ENCODE assay signal across 13 cellular contexts in genomic region chr11:112223125-112223524, GRCh38. TPM values are rescaled to one million over a fixed set of nuclear protein-coding genes. Genes with fewer than 3 reads are reported as not detected.
DNase-seq lines count a peak whose midpoint lies in the region; ATAC-seq, FAIRE-seq and TF ChIP-seq lines count a peak whose summit lies in the region.
"Had no signal": no experiment of that assay in that cellular context is flagged by ENCODE, and none has a peak within 500 bp of the region (broad histone marks: within the 10 kb centered on the region; RNA-seq: fewer than 3 reads in every experiment).

No MANE protein-coding gene starts in this region.

- H3K9me1 ChIP-seq in IMR-90 (ENCODE audit: insufficient read depth, low read length) (no peaks in the 10 kb centered on the region; the same call in 1 of the 2 replicates), keratinocyte (ENCODE audit: control insufficient read depth, extremely low read depth, insufficient read depth, low read length) (peaks cover 2% of the 10 kb centered on the region)

- dilution Hi-C loops in IMR-90 (cut with HindIII; ENCODE audit: low sequenced_read_pairs, unreplicated experiment) = no loop called here
- dilution Hi-C loops in keratinocyte (cut with MboI; ENCODE audit: extremely low pct_ligation_motif_present, low sequenced_read_pairs) = no loop called here

- in situ Hi-C loops in IMR-90 (cut with MboI; ENCODE audit: low sequenced_read_pairs) = loop anchor here (5.0 to 25.0 kb wide), 4 partner anchors 59 to 1314 kb away; no protein-coding TSS in a partner anchor

- no peaks in the 10 kb centered on the region for H4K20me1 ChIP-seq in IMR-90 (ENCODE audit: insufficient read depth, low read length)
- no peaks in the 10 kb centered on the region for H4K20me1 ChIP-seq in keratinocyte (ENCODE audit: control insufficient read depth, extremely low read depth, insufficient read depth, low read length)

- FAIRE-seq in keratinocyte (lab: Jason Lieb, UNC) = peak; percentile 62
- FAIRE-seq: H54 had no signal

- no peaks in the 10 kb centered on the region for H3K9me3 ChIP-seq in IMR-90 (ENCODE audit: control insufficient read depth, insufficient read depth, low read length)
- H3K9me3 ChIP-seq in keratinocyte (ENCODE audit: control insufficient read depth, low read depth, low read length) = no peaks in the 10 kb centered on the region
- no peaks in the 10 kb centered on the region for H3K9me3 ChIP-seq in suprapubic skin

- H3K27ac ChIP-seq in IMR-90 (ENCODE audit: insufficient read depth, low read length) (no peak overlapping the region), keratinocyte (ENCODE audit: control insufficient read depth, insufficient read depth, low read length) (peak overlapping the region; percentile 37), suprapubic skin (peak overlapping the region; percentile 67)

- no peak overlapping the region for H3K14ac ChIP-seq in IMR-90 (replicated peaks; ENCODE audit: low read depth, low read length)

- TF ChIP-seq EP300 in suprapubic skin (IDR thresholded peaks at IDR 0.05) = no peak

- intact Hi-C loops in IMR-90 (cut with micrococcal nuclease) = loop anchor here (1.0 to 10.0 kb wide), 4 partner anchors 144 to 1066 kb away; partner anchors contain the start of genes ALG9, CFAP68 and FDXACB1

- POLR2A ChIA-PET in IMR-90 (lab: Charles Lee; ENCODE audit: unreplicated experiment) = no interaction called here

- H2AFZ ChIP-seq in IMR-90 (replicated peaks; ENCODE audit: low read length, poor library complexity) (no peak overlapping the region), keratinocyte (ENCODE audit: control insufficient read depth, low read length) (no peak overlapping the region)

- H3K4me1 ChIP-seq in IMR-90 (ENCODE audit: control insufficient read depth, insufficient read depth, low read length) = peaks cover 11% of the 10 kb centered on the region
- H3K4me1 ChIP-seq in keratinocyte (ENCODE audit: control insufficient read depth, extremely low read depth, insufficient read depth, low read length) = peaks cover 32% of the 10 kb centered on the region
- H3K4me1 ChIP-seq in suprapubic skin = peaks cover 30% of the 10 kb centered on the region

- H3K23ac ChIP-seq in IMR-90 (ENCODE audit: low read depth, low read length) = no peak overlapping the region

- peaks cover 17% of the 10 kb centered on the region for H3K79me2 ChIP-seq in keratinocyte (ENCODE audit: control insufficient read depth, insufficient read depth, low read length)

- H3K27me3 ChIP-seq in IMR-90 (ENCODE audit: control insufficient read depth, insufficient read depth, low read length) (no peaks in the 10 kb centered on the region), keratinocyte (ENCODE audit: control insufficient read depth, extremely low read depth, insufficient read depth, low read length) (no peaks in the 10 kb centered on the region), suprapubic skin (no peaks in the 10 kb centered on the region)

- H3K4me3 ChIP-seq in IMR-90 (ENCODE audit: insufficient read depth, low read depth, low read length) = no peak overlapping the region
- H3K4me3 ChIP-seq in epithelial cell of esophagus (ENCODE audit: low read length) = no peak overlapping the region
- H3K4me3 ChIP-seq in keratinocyte (ENCODE audit: control insufficient read depth in 2 of 3, extremely low read depth in 1 of 3, insufficient read depth in 2 of 3, low read depth in 1 of 3, low read length in 3 of 3) = no peak overlapping the region
- H3K4me3 ChIP-seq in suprapubic skin = no peak overlapping the region

- no peak overlapping the region for H3K9ac ChIP-seq in IMR-90 (ENCODE audit: low read depth, low read length)
- H3K9ac ChIP-seq in keratinocyte (ENCODE audit: control insufficient read depth, extremely low read depth, insufficient read depth, low read length) = no peak overlapping the region

- H2BK15ac ChIP-seq in IMR-90 (ENCODE audit: low read depth, low read length) = peak overlapping the region; percentile 15; the same call in 2 of the 3 replicates

- peak overlapping the region in 1 of 2 experiments; percentile 56; a peak in 1 of 4 replicates for H4K8ac ChIP-seq in IMR-90 (ENCODE audit: low read depth in 2 of 2, low read length in 2 of 2)

- peak overlapping the region; percentile 33; the same call in 1 of the 2 replicates for H4K5ac ChIP-seq in IMR-90 (ENCODE audit: low read depth, low read length)

- no peak for ATAC-seq in IMR-90 (ENCODE audit: low read depth)

- CTCF ChIA-PET in IMR-90 (lab: Yijun Ruan, JAX) = interaction anchor here (1.9 kb wide), 1 partner anchor 58 kb away, joined by 16 read pairs; no protein-coding TSS in a partner anchor

- H2BK5ac ChIP-seq in IMR-90 (ENCODE audit: low read depth, low read length, poor library complexity, severe bottlenecking) = peak overlapping the region; percentile 78

- no peak overlapping the region for H2AK5ac ChIP-seq in IMR-90 (ENCODE audit: low read depth, low read length)

- no CpG with 5 or more reads among the region's 1 CpG for WGBS in IMR-90 (ENCODE audit: extremely low coverage in 2 of 2, insufficient read length in 1 of 2), 2 experiments
- WGBS in suprapubic skin = 26% methylated on average over 1 of the region's 1 CpG

- DNase-seq in IMR-90 = peak; percentile 45
- DNase-seq in epithelial cell of esophagus (ENCODE audit: low read depth) = peak; percentile 78
- DNase-seq in keratinocyte (ENCODE audit: low read depth, low spot score) = no peak
- no peak for DNase-seq in suprapubic skin (ENCODE audit: low spot score in 2 of 2)
- DNase-seq in NK-92 treated with Interleukin-12 subunit alpha and Interleukin-12 subunit beta, amount 100 ng/mL, for 24 hours (lab: John Stamatoyannopoulos, UW) = no peak
- DNase-seq in GOT3 (lab: John Stamatoyannopoulos, UW) = no peak
- no peak for DNase-seq in 8988T
- DNase-seq: DMS 273 treated with DMSO at 0.1 percent for 48 hours, NCI-H1092, NCI-H226, NCI-H526 treated with DMSO at 0.1 percent for 48 hours had no signal

- no peak for TF ChIP-seq CTCF in IMR-90 (conservative IDR thresholded peaks at IDR 0.05; ENCODE audit: low read depth, low read length)
- TF ChIP-seq CTCF in epithelial cell of esophagus (IDR thresholded peaks at IDR 0.05; ENCODE audit: insufficient read depth, low read depth, low read length, missing control alignments) = no peak
- TF ChIP-seq CTCF in keratinocyte (optimal IDR thresholded peaks at IDR 0.05 in 1 of 3, IDR thresholded peaks at IDR 0.05 in 1 of 3, conservative IDR thresholded peaks at IDR 0.05 in 1 of 3; ENCODE audit: extremely low read depth in 1 of 3, insufficient read depth in 2 of 3, low read length in 3 of 3) = no peak
- TF ChIP-seq CTCF in suprapubic skin (IDR thresholded peaks at IDR 0.05) = no peak

- BruUV-seq in IMR-90 (replicated peaks; lab: Mats Ljungman, UMichigan) = no TSS peak

- no peak overlapping the region for H3K56ac ChIP-seq in IMR-90 (ENCODE audit: extremely low read depth, insufficient read depth, low read length)

- H2BK120ac ChIP-seq in IMR-90 (ENCODE audit: low read depth, low read length) = peak overlapping the region; percentile 36

- H3K36me3 ChIP-seq in IMR-90 (ENCODE audit: control insufficient read depth, insufficient read depth, low read length) (no peaks in the 10 kb centered on the region), keratinocyte (ENCODE audit: control insufficient read depth in 2 of 2, extremely low read depth in 1 of 2, insufficient read depth in 2 of 2, low read length in 2 of 2) (no peaks in the 10 kb centered on the region), suprapubic skin (no peaks in the 10 kb centered on the region)

- no peak for TF ChIP-seq POLR2A in IMR-90 (IDR thresholded peaks at IDR 0.05; ENCODE audit: low read depth, low read length)
- no peak for TF ChIP-seq POLR2A in suprapubic skin (IDR thresholded peaks at IDR 0.05)

- H2AK9ac ChIP-seq in IMR-90 (replicated peaks; ENCODE audit: low read depth, low read length, poor library complexity) = no peak overlapping the region

- H4K91ac ChIP-seq in IMR-90 (ENCODE audit: insufficient read depth, low read depth, low read length) = 0 out of 2 replicates have a peak overlapping the region, but pooled peaks have one; percentile 26

- H3K79me1 ChIP-seq in IMR-90 (ENCODE audit: low read depth in 1 of 2, low read length in 2 of 2) = peaks cover 12 to 20% of the 10 kb centered on the region in 2 experiments

- TF ChIP-seq RAD21 in IMR-90 (IDR thresholded peaks at IDR 0.05; ENCODE audit: low read length) = no peak

- peak overlapping the region; percentile 28; the same call in 1 of the 2 replicates for H2BK20ac ChIP-seq in IMR-90 (ENCODE audit: low read depth, low read length)

- peak overlapping the region; percentile 73; the same call in 1 of the 2 replicates for H3K18ac ChIP-seq in IMR-90 (ENCODE audit: low read depth, low read length)

- H3K4ac ChIP-seq in IMR-90 (ENCODE audit: low read depth, low read length) = no peak overlapping the region

- H3K4me2 ChIP-seq in IMR-90 (ENCODE audit: low read depth, low read length) = peak overlapping the region; percentile 37; the same call in 1 of the 2 replicates
- no peak overlapping the region for H3K4me2 ChIP-seq in keratinocyte (ENCODE audit: control insufficient read depth, extremely low read depth, insufficient read depth, low read depth, low read length)

RNA-seq across cellular contexts. Expression of gene PTS, which starts 3.1 kb away (rescaled TPM):
- total RNA-seq in IMR-90 (2012; rRNA removed) (21.0 and 63.6 TPM in 2 replicates), suprapubic skin (10 to 100 TPM; 22.1 to 39.2 (median 32.5) TPM)
- polyA plus RNA-seq in IMR-90 (2012; rRNA removed) (50.7 and 51.8 TPM in 2 replicates), keratinocyte (37.8 to 72.5 TPM (median 43.7 TPM) in 3 replicates)
- 17.3 and 17.8 TPM in 2 replicates for polyA plus RNA-seq in IMR-90 (2012; cell fraction: cytosol; rRNA removed)
- 8.7 and 72.6 TPM in 2 replicates for polyA plus RNA-seq in IMR-90 (2012; cell fraction: nucleus; rRNA removed; ENCODE audit: low replicate concordance)
- polyA plus RNA-seq in keratinocyte (2011; ENCODE audit: low read depth) = 54.8 TPM
- polyA plus RNA-seq in keratinocyte (2011; cell fraction: cytosol; rRNA removed) = 48.4 and 83.3 TPM in 2 replicates
- 38.9 and 54.4 TPM in 2 replicates for polyA plus RNA-seq in keratinocyte (2011; cell fraction: nucleus; rRNA removed)
- polyA plus RNA-seq in keratinocyte (2012; ENCODE audit: low replicate concordance) = 46.8 and 69.3 TPM in 2 replicates
- polyA minus RNA-seq in keratinocyte = 3.3 to 22.5 TPM (median 10.1 TPM) in 3 replicates
- polyA minus RNA-seq in keratinocyte (2011; cell fraction: cytosol; rRNA and poly(A)+ RNA removed) = 27.6 TPM
- polyA minus RNA-seq in keratinocyte (2011; cell fraction: nucleus; rRNA and poly(A)+ RNA removed) = 10.0 and 11.9 TPM in 2 replicates

RNA-seq across cellular contexts. Expression of gene PLET1, which starts 37.5 kb away (rescaled TPM):
- not detected in 2 replicates for total RNA-seq in IMR-90 (2012; rRNA removed)
- polyA plus RNA-seq in IMR-90 (2012; rRNA removed) = not detected in 2 replicates
- not detected in 2 replicates for polyA plus RNA-seq in IMR-90 (2012; cell fraction: cytosol; rRNA removed)
- not detected in 2 replicates for polyA plus RNA-seq in IMR-90 (2012; cell fraction: nucleus; rRNA removed; ENCODE audit: low replicate concordance)
- 0.05 TPM in 1 of 3 replicates, not detected in the others for polyA plus RNA-seq in keratinocyte
- polyA plus RNA-seq in keratinocyte (2011; ENCODE audit: low read depth) = not detected
- polyA plus RNA-seq in keratinocyte (2011; cell fraction: cytosol; rRNA removed) = not detected in 2 replicates
- polyA plus RNA-seq in keratinocyte (2011; cell fraction: nucleus; rRNA removed) = not detected in 2 replicates
- 0.16 TPM in 1 of 2 replicates, not detected in the other for polyA plus RNA-seq in keratinocyte (2012; ENCODE audit: low replicate concordance)
- polyA minus RNA-seq in keratinocyte = not detected in 3 replicates
- polyA minus RNA-seq in keratinocyte (2011; cell fraction: cytosol; rRNA and poly(A)+ RNA removed) = not detected
- not detected in 2 replicates for polyA minus RNA-seq in keratinocyte (2011; cell fraction: nucleus; rRNA and poly(A)+ RNA removed)
- not detected for total RNA-seq in suprapubic skin
- polyA plus RNA-seq: BJ had no signal

RNA-seq across cellular contexts. Expression of gene BCO2, which starts 47.8 kb away (rescaled TPM):
- total RNA-seq in IMR-90 (2012; rRNA removed) (0.18 and 0.83 TPM in 2 replicates), suprapubic skin (10 to 100 TPM in 1 of 4 donors, 1 to 10 TPM in 3; 1.2 to 28.2 (median 2.7) TPM)
- polyA plus RNA-seq in IMR-90 (2012; rRNA removed) (0.20 and 0.68 TPM in 2 replicates), keratinocyte (0.37 to 0.51 TPM (median 0.40 TPM) in 3 replicates)
- polyA plus RNA-seq in IMR-90 (2012; cell fraction: cytosol; rRNA removed) = 0.03 and 0.04 TPM in 2 replicates
- 0.32 and 4.6 TPM in 2 replicates for polyA plus RNA-seq in IMR-90 (2012; cell fraction: nucleus; rRNA removed; ENCODE audit: low replicate concordance)
- polyA plus RNA-seq in keratinocyte (2011; ENCODE audit: low read depth) = 43.7 TPM
- polyA plus RNA-seq in keratinocyte (2011; cell fraction: cytosol; rRNA removed) = 0.22 TPM in 1 of 2 replicates, not detected in the other
- 1.1 and 1.6 TPM in 2 replicates for polyA plus RNA-seq in keratinocyte (2011; cell fraction: nucleus; rRNA removed)
- polyA plus RNA-seq in keratinocyte (2012; ENCODE audit: low replicate concordance) = 0.45 and 22.2 TPM in 2 replicates
- polyA minus RNA-seq in keratinocyte = 0.10 to 0.42 TPM in 2 of 3 replicates, not detected in the other
- polyA minus RNA-seq in keratinocyte (2011; cell fraction: cytosol; rRNA and poly(A)+ RNA removed) = not detected
- 0.95 and 1.1 TPM in 2 replicates for polyA minus RNA-seq in keratinocyte (2011; cell fraction: nucleus; rRNA and poly(A)+ RNA removed)

RNA-seq across cellular contexts. Expression of gene TEX12, which starts 56.0 kb away (rescaled TPM):
- total RNA-seq in IMR-90 (2012; rRNA removed) = not detected in 2 replicates
- 0.12 TPM in 1 of 2 replicates, not detected in the other for polyA plus RNA-seq in IMR-90 (2012; rRNA removed)
- not detected in 2 replicates for polyA plus RNA-seq in IMR-90 (2012; cell fraction: cytosol; rRNA removed)
- polyA plus RNA-seq in IMR-90 (2012; cell fraction: nucleus; rRNA removed; ENCODE audit: low replicate concordance) = 0.15 TPM in 1 of 2 replicates, not detected in the other
- polyA plus RNA-seq in keratinocyte = not detected in 3 replicates
- polyA plus RNA-seq in keratinocyte (2011; ENCODE audit: low read depth) = 0.47 TPM
- not detected in 2 replicates for polyA plus RNA-seq in keratinocyte (2011; cell fraction: cytosol; rRNA removed)
- polyA plus RNA-seq in keratinocyte (2011; cell fraction: nucleus; rRNA removed) = not detected in 2 replicates
- polyA plus RNA-seq in keratinocyte (2012; ENCODE audit: low replicate concordance) = 1.4 TPM in 1 of 2 replicates, not detected in the other
- not detected in 3 replicates for polyA minus RNA-seq in keratinocyte
- polyA minus RNA-seq in keratinocyte (2011; cell fraction: cytosol; rRNA and poly(A)+ RNA removed) = not detected
- polyA minus RNA-seq in keratinocyte (2011; cell fraction: nucleus; rRNA and poly(A)+ RNA removed) = not detected in 2 replicates
- 1 to 10 TPM in 2 of 4 donors, not detected in 2; 1.1 to 1.2 TPM for total RNA-seq in suprapubic skin
- polyA plus RNA-seq: BJ had no signal

RNA-seq across cellular contexts. Expression of gene IL18, which starts 59.2 kb away (rescaled TPM):
- total RNA-seq in IMR-90 (2012; rRNA removed) (0.54 and 0.83 TPM in 2 replicates), suprapubic skin (100 to 1,000 TPM; 161 to 329 (median 184) TPM)
- polyA plus RNA-seq in IMR-90 (2012; rRNA removed) (0.89 and 0.96 TPM in 2 replicates), keratinocyte (117 to 205 TPM (median 161 TPM) in 3 replicates)
- polyA plus RNA-seq in IMR-90 (2012; cell fraction: cytosol; rRNA removed) = 0.12 and 0.20 TPM in 2 replicates
- polyA plus RNA-seq in IMR-90 (2012; cell fraction: nucleus; rRNA removed; ENCODE audit: low replicate concordance) = 0.12 and 0.50 TPM in 2 replicates
- polyA plus RNA-seq in keratinocyte (2011; ENCODE audit: low read depth) = 793 TPM
- polyA plus RNA-seq in keratinocyte (2011; cell fraction: cytosol; rRNA removed) = 162 and 291 TPM in 2 replicates
- 146 and 197 TPM in 2 replicates for polyA plus RNA-seq in keratinocyte (2011; cell fraction: nucleus; rRNA removed)
- 120 and 252 TPM in 2 replicates for polyA plus RNA-seq in keratinocyte (2012; ENCODE audit: low replicate concordance)
- 22.3 to 75.6 TPM (median 54.2 TPM) in 3 replicates for polyA minus RNA-seq in keratinocyte
- 69.1 TPM for polyA minus RNA-seq in keratinocyte (2011; cell fraction: cytosol; rRNA and poly(A)+ RNA removed)
- polyA minus RNA-seq in keratinocyte (2011; cell fraction: nucleus; rRNA and poly(A)+ RNA removed) = 35.8 and 62.9 TPM in 2 replicates

Comparison
In these comparisons a context has a peak if more than half of its experiments do, and no peak if none do; other contexts are left out.
1. DNase-seq: peak in IMR-90 (single experiment) and epithelial cell of esophagus (single experiment); none in keratinocyte (single experiment), suprapubic skin (0 of 2), NK-92 treated with Interleukin-12 subunit alpha and Interleukin-12 subunit beta, amount 100 ng/mL, for 24 hours (single experiment), GOT3 (single experiment) and 8988T (single experiment).